5 cellular contexts compared by ENCODE assay signal in the genomic region with DNA sequence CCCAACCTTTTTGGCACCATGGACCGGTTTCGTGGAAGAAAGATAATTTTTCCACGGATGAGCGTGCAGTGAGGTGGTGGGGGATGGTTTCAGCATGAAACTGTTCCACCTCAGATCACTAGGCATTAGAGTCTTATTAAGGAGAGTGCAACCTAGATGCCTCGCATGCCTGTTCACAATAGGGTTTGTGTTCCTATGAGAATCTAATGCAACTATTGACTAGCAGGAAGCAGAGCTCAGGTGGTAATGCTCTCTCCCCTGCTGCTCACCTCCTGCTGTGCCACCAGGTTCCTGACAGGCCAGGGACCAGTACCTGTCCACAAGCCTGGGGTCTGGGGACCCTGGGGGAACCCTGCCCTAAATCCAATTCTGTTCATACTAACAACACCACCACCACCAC.
"Had no signal": no experiment of that assay in that cellular context is flagged by ENCODE, and none has a peak within 500 bp of the region (broad histone marks: within the 10 kb centered on the region; RNA-seq: fewer than 3 reads in every experiment).

No MANE protein-coding gene starts in this region.

- DNase-seq: GM23248, H9, HCEC 1CT, IMR-90, KBM-7 had no signal

- H3K4me3 Mint-ChIP-seq: H9 had no signal

- H3K9me3 Mint-ChIP-seq: H9 had no signal

- H2AFZ ChIP-seq: GM23248 had no signal

- H3K27ac ChIP-seq: GM23248 had no signal

- H3K4me3 ChIP-seq: GM23248 had no signal

- H3K9ac ChIP-seq: GM23248 had no signal
